ENCODE assay signal across 9 cellular contexts in the genomic region with DNA sequence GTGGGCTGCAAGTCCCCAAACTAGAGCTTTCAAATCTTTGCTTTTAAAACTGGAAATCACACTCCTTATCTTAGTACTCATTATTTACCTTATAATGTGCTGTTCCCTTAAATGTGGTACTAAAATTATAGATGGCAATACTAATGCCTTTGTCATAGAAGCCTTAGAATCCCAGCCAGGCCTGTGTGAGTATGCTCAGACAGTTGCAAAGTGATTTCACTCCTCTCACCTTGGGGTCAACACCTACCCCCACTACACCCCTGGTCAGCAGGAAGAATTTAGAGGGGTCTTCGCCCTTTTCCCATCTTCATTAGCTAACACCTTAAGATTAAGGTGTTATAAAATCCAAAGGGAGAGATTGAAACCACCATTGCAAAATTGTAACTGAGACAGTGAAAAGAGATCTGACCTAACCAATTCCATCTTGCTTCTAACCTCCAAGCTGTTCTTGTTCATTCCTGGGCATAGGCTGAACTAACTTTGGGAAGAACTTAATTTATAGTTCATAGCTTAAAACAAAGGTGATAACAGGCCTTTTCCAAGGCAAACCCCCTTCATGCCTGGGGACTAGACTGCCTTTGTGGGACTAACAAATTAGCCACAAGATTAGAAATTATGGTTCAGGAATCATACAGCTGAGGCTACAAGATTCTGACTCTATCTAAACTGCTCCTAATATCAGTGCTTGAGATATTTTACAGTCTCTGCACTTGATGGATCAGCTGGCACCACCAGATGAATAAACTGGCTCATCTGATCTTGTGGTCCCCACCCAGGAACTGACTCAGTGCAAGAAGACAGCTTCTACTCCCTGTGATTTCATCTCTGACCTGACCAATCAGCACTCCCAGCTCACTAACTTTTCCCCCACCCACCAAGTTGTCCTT. TPM values are rescaled to one million over a fixed set of nuclear protein-coding genes. Genes with fewer than 3 reads are reported as not detected.
DNase-seq lines count a peak whose midpoint lies in the region; ATAC-seq and TF ChIP-seq lines count a peak whose summit lies in the region.
"Had no signal": no experiment of that assay in that cellular context is flagged by ENCODE, and none has a peak within 500 bp of the region (broad histone marks: within the 10 kb centered on the region; RNA-seq: fewer than 3 reads in every experiment).

No MANE protein-coding gene starts in this region.

- ATAC-seq in lung (ENCODE audit: insufficient read depth, low FRiP score), result peak; percentile 60

- H3K4me1 Mint-ChIP-seq in MCF 10A (ENCODE audit: insufficient read depth, unreplicated experiment), result peaks cover 16% of the 10 kb centered on the region
- peaks cover 34% of the 10 kb centered on the region for H3K4me1 Mint-ChIP-seq in activated naive CD8-positive, alpha-beta T cell (ENCODE audit: low read depth)
- H3K4me1 Mint-ChIP-seq in Calu3 (ENCODE audit: low read depth, unreplicated experiment), result no peaks in the 10 kb centered on the region
- H3K4me1 Mint-ChIP-seq: B cell had no signal

- H3K4me3 Mint-ChIP-seq in MCF 10A (ENCODE audit: unreplicated experiment), result no peak overlapping the region
- H3K4me3 Mint-ChIP-seq in activated naive CD8-positive, alpha-beta T cell, result peak overlapping the region; percentile 64
- no peak overlapping the region for H3K4me3 Mint-ChIP-seq in Calu3 (ENCODE audit: low read depth, unreplicated experiment)
- H3K4me3 Mint-ChIP-seq: B cell had no signal

- DNase-seq in MCF 10A (ENCODE audit: unreplicated experiment) (peak; percentile 61), breast epithelium (ENCODE audit: low spot score in 2 of 2) (no peak), lung (ENCODE audit: low spot score) (no peak), uterus (peak; percentile 22 to 24), superior temporal gyrus (ENCODE audit: extremely low spot score) (no peak), AG08395 (ENCODE audit: low spot score) (no peak), Calu3 (no peak)

- CTCF ChIA-PET in MCF 10A (lab: Yijun Ruan, JAX), result interaction anchor here (0.6 to 4.0 kb wide), 8 partner anchors 11 to 315 kb away, joined by 3 to 28 read pairs (median 4); a partner anchor contains a TSS
- CTCF ChIA-PET in Calu3 (lab: Charles Lee), result interaction anchor here (0.6 to 0.7 kb wide), 2 partner anchors 232 to 314 kb away, joined by 3 to 7 read pairs; no protein-coding TSS in a partner anchor

- TF ChIP-seq POLR2A in breast epithelium (IDR thresholded peaks at IDR 0.05) (no peak), uterus (IDR thresholded peaks at IDR 0.05) (no peak)

- H3K27me3 ChIP-seq in breast epithelium (no peaks in the 10 kb centered on the region), lung (ENCODE audit: control insufficient read depth, insufficient read depth) (no peaks in the 10 kb centered on the region), uterus (no peaks in the 10 kb centered on the region)

- peak overlapping the region in 1 of 2 donors; percentile 38 for H3K27ac ChIP-seq in breast epithelium
- H3K27ac ChIP-seq in lung (ENCODE audit: low read depth in 1 of 2, low read length in 1 of 2), result peak overlapping the region in 1 of 2 donors; percentile 61
- peak overlapping the region in 1 of 2 donors; percentile 80 for H3K27ac ChIP-seq in uterus

- no peaks in the 10 kb centered on the region for H3K36me3 Mint-ChIP-seq in MCF 10A (ENCODE audit: insufficient read depth, unreplicated experiment)
- no peaks in the 10 kb centered on the region for H3K36me3 Mint-ChIP-seq in activated naive CD8-positive, alpha-beta T cell
- H3K36me3 Mint-ChIP-seq in Calu3 (ENCODE audit: insufficient read depth, unreplicated experiment), result no peaks in the 10 kb centered on the region

- WGBS in lung, 2 donors, result 83 to 98% methylated on average over 1 of the region's 1 CpG

- POLR2A ChIA-PET in MCF 10A (lab: Yijun Ruan, JAX), result interaction anchor here (0.7 kb wide), 1 partner anchor 1414 kb away, joined by 4 read pairs; no protein-coding TSS in a partner anchor

- H3K36me3 ChIP-seq in breast epithelium (no peaks in the 10 kb centered on the region), lung (ENCODE audit: control insufficient read depth in 2 of 2, insufficient read depth in 2 of 2, low read length in 2 of 2) (no peaks in the 10 kb centered on the region), uterus (no peaks in the 10 kb centered on the region)

- intact Hi-C loops in MCF 10A (cut with micrococcal nuclease) (no loop called here), breast epithelium (cut with DNase I; ENCODE audit: low total_unique reads) (no loop called here), uterus (cut with DNase I; ENCODE audit: low total_unique reads) (no loop called here), Calu3 (cut with micrococcal nuclease; ENCODE audit: unreplicated experiment) (no loop called here)

- H3K27me3 Mint-ChIP-seq in MCF 10A (ENCODE audit: insufficient read depth, unreplicated experiment) (no peaks in the 10 kb centered on the region), Calu3 (ENCODE audit: unreplicated experiment) (peaks cover 54% of the 10 kb centered on the region)
- H3K27me3 Mint-ChIP-seq in activated naive CD8-positive, alpha-beta T cell, result no peaks in the 10 kb centered on the region
- H3K27me3 Mint-ChIP-seq: B cell had no signal

- no peak for TF ChIP-seq CTCF in MCF 10A (IDR thresholded peaks at IDR 0.05; ENCODE audit: unreplicated experiment)
- TF ChIP-seq CTCF in breast epithelium (IDR thresholded peaks at IDR 0.05), result no peak
- no peak for TF ChIP-seq CTCF in lung (IDR thresholded peaks at IDR 0.05; ENCODE audit: control extremely low read depth, extremely low read depth)
- no peak for TF ChIP-seq CTCF in uterus (IDR thresholded peaks at IDR 0.05)
- no peak for TF ChIP-seq CTCF in Calu3 (IDR thresholded peaks at IDR 0.05; ENCODE audit: unreplicated experiment)

- H3K4me1 ChIP-seq in breast epithelium, result no peaks in the 10 kb centered on the region
- peaks cover 5 to 13% of the 10 kb centered on the region in 2 donors for H3K4me1 ChIP-seq in lung (ENCODE audit: control insufficient read depth in 2 of 2, insufficient read depth in 2 of 2, low read length in 2 of 2)
- no peaks in the 10 kb centered on the region for H3K4me1 ChIP-seq in uterus

- H3K27ac Mint-ChIP-seq in MCF 10A (ENCODE audit: low read depth, unreplicated experiment), result peak overlapping the region; percentile 64
- H3K27ac Mint-ChIP-seq in activated naive CD8-positive, alpha-beta T cell, result peak overlapping the region; percentile 76
- H3K27ac Mint-ChIP-seq in Calu3 (ENCODE audit: unreplicated experiment), result no peak overlapping the region
- H3K27ac Mint-ChIP-seq: B cell had no signal

- H3K9me3 ChIP-seq in breast epithelium (no peaks in the 10 kb centered on the region), lung (ENCODE audit: control insufficient read depth in 2 of 2, insufficient read depth in 1 of 2, low read length in 1 of 2) (no peaks in the 10 kb centered on the region), uterus (no peaks in the 10 kb centered on the region)

- H3K9me3 Mint-ChIP-seq in MCF 10A (ENCODE audit: unreplicated experiment) (no peaks in the 10 kb centered on the region), Calu3 (ENCODE audit: low read depth, unreplicated experiment) (no peaks in the 10 kb centered on the region)
- no peaks in the 10 kb centered on the region for H3K9me3 Mint-ChIP-seq in activated naive CD8-positive, alpha-beta T cell (ENCODE audit: low read depth)

- no peak overlapping the region for H3K4me3 ChIP-seq in breast epithelium
- no peak overlapping the region for H3K4me3 ChIP-seq in lung
- H3K4me3 ChIP-seq in uterus, result no peak overlapping the region

- BruUV-seq in MCF 10A (replicated peaks; lab: Mats Ljungman, UMichigan) (TSS peak; percentile 69), Calu3 (replicated peaks; lab: Mats Ljungman, UMichigan) (no TSS peak)

RNA-seq across cellular contexts. Expression of a gene that starts 10.4 kb away (rescaled TPM):
- total RNA-seq in MCF 10A (2022) (78.0 and 88.4 TPM in 2 replicates), breast epithelium (10 to 100 TPM; 16.8 to 25.2 (median 18.9) TPM), lung (10 to 100 TPM; 28.2 to 43.2 TPM), uterus (100 to 1,000 TPM in 1 of 4 donors, 10 to 100 TPM in 3; 30.6 to 452 (median 55.0) TPM), Calu3 (2022) (78.2 and 84.0 TPM in 2 replicates)
- 10 to 100 TPM; 48.6 to 81.4 TPM for polyA plus RNA-seq in lung

RNA-seq across cellular contexts. Expression of a gene that starts 38.0 kb away (rescaled TPM):
- total RNA-seq in MCF 10A (2022) (0.19 and 0.27 TPM in 2 replicates), breast epithelium (10 to 100 TPM in 2 of 3 donors, 1 to 10 TPM in 1; 7.2 to 18.0 (median 13.8) TPM), lung (10 to 100 TPM; 14.9 to 39.9 TPM), uterus (100 to 1,000 TPM in 1 of 4 donors, 10 to 100 TPM in 3; 26.8 to 125 (median 73.6) TPM), Calu3 (2022) (0.02 TPM in 1 of 2 replicates, not detected in the other)
- polyA plus RNA-seq in lung, result 1 to 10 TPM; 6.0 to 8.2 TPM

Comparison
In these comparisons a context has a peak if more than half of its experiments do, and no peak if none do; other contexts are left out.
1. DNase-seq: peak in MCF 10A (single experiment) and uterus (2 of 2); none in breast epithelium (0 of 2), lung (single experiment), superior temporal gyrus (single experiment), AG08395 (single experiment) and Calu3 (single experiment).